Comparison of ENCODE assay signal across 8 cellular contexts in the genomic region with DNA sequence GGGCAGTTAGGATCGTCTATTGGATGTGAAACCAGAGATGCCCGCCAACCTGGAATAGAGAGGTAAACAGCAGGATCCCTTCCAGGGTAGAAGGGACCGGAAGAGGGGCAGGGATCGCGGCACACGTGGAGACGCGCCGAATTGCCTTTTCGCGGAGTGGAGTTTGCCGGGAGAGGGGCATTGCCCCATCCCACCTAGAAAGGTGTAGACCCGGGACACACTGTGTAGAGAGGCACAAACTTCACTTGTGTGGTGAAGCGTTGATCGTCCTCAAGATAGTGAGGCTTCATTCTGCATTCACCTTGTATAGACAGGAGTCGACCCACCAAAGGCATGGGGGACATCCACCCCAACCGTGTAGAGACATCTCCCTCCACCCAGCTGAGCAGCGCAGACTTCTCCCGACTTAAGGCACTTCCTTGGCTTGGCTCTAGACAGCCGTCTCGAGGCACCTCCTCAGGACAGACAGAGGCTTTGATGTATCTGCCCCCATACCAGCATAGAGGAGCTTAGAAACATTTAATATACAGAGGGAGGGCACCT. TPM values are rescaled to one million over a fixed set of nuclear protein-coding genes. Genes with fewer than 3 reads are reported as not detected.
A peak's percentile ranks its signal among the peaks of the same experiment; 100 is the strongest.
DNase-seq lines count a peak whose midpoint lies in the region; ATAC-seq and TF ChIP-seq lines count a peak whose summit lies in the region.

No MANE protein-coding gene starts in this region.

- peaks cover 0 to 2% of the 10 kb centered on the region in 2 experiments for H3K9me3 ChIP-seq in CD4-positive, CD25-positive, alpha-beta regulatory T cell (ENCODE audit: control insufficient read depth in 2 of 2, low read length in 2 of 2)
- H3K9me3 ChIP-seq in HUES6 (ENCODE audit: control insufficient read depth, insufficient read depth, low read depth, low read length) (peaks cover 8% of the 10 kb centered on the region; the same call in 1 of the 2 replicates), stomach smooth muscle (ENCODE audit: control insufficient read depth in 2 of 2, low read length in 2 of 2) (peaks cover 0 to 4% of the 10 kb centered on the region in 2 donors)

- H3K27me3 Mint-ChIP-seq in CD4-positive, CD25-positive, alpha-beta regulatory T cell, result no peaks in the 10 kb centered on the region

- peak overlapping the region; percentile 95 for H3K4me3 ChIP-seq in CD4-positive, CD25-positive, alpha-beta regulatory T cell (ENCODE audit: low read depth, low read length)
- H3K4me3 ChIP-seq in HUES6 (ENCODE audit: low read depth, low read length) (peak overlapping the region; percentile 96), astrocyte of the cerebellum (ENCODE audit: low read depth, low read length) (peak overlapping the region; percentile 82), stomach smooth muscle (ENCODE audit: low read length in 2 of 2) (peak overlapping the region; percentile 87 to 99)

- H3K27me3 ChIP-seq in CD4-positive, CD25-positive, alpha-beta regulatory T cell (ENCODE audit: control insufficient read depth, insufficient read depth, low read length), result no peaks in the 10 kb centered on the region
- no peaks in the 10 kb centered on the region for H3K27me3 ChIP-seq in HUES6 (ENCODE audit: control insufficient read depth, insufficient read depth, low read length)
- no peaks in the 10 kb centered on the region for H3K27me3 ChIP-seq in layer of hippocampus (ENCODE audit: control insufficient read depth, insufficient read depth, low read length)
- H3K27me3 ChIP-seq in stomach smooth muscle (ENCODE audit: control insufficient read depth in 1 of 2, insufficient read depth in 2 of 2, low read length in 2 of 2), result peaks cover 0 to 7% of the 10 kb centered on the region in 2 donors

- in situ Hi-C loops in astrocyte of the cerebellum (cut with HindIII; ENCODE audit: low sequenced_read_pairs), result no loop called here

- H3K36me3 ChIP-seq in CD4-positive, CD25-positive, alpha-beta regulatory T cell (ENCODE audit: control insufficient read depth, insufficient read depth, low read length), result peaks cover 6% of the 10 kb centered on the region
- H3K36me3 ChIP-seq in HUES6 (ENCODE audit: control insufficient read depth, insufficient read depth, low read length), result peaks cover 26% of the 10 kb centered on the region
- H3K36me3 ChIP-seq in stomach smooth muscle (ENCODE audit: control insufficient read depth in 2 of 2, insufficient read depth in 2 of 2, low read length in 2 of 2), result no peaks in the 10 kb centered on the region

- peak overlapping the region; percentile 83 for H3K27ac ChIP-seq in CD4-positive, CD25-positive, alpha-beta regulatory T cell (ENCODE audit: insufficient read depth, low read length, poor library complexity, severe bottlenecking)
- H3K27ac ChIP-seq in HUES6 (ENCODE audit: low read depth, low read length) (peak overlapping the region; percentile 27; the same call in 1 of the 2 replicates), layer of hippocampus (ENCODE audit: low read depth, low read length) (peak overlapping the region; percentile 35), stomach smooth muscle (ENCODE audit: low read length) (peak overlapping the region; percentile 31)

- H3K27ac Mint-ChIP-seq in CD4-positive, CD25-positive, alpha-beta regulatory T cell, result peak overlapping the region; percentile 96 to 98 (median 97)

- H3K9me3 Mint-ChIP-seq in CD4-positive, CD25-positive, alpha-beta regulatory T cell, result peaks cover 0 to 4% (median 0%) of the 10 kb centered on the region in 7 donors

- H3K9ac ChIP-seq in HUES6 (ENCODE audit: low read length) (peak overlapping the region; percentile 96), stomach smooth muscle (ENCODE audit: low read length in 2 of 2) (peak overlapping the region; percentile 84 to 88)

- peak; percentile 6 to 8 for ATAC-seq in CD4-positive, CD25-positive, alpha-beta regulatory T cell (ENCODE audit: low read depth in 2 of 2)
- ATAC-seq in GM19455 (IDR thresholded peaks at IDR 0.05; ENCODE audit: unreplicated experiment), result peak; percentile 23

- H3K4me1 ChIP-seq in CD4-positive, CD25-positive, alpha-beta regulatory T cell (ENCODE audit: control insufficient read depth, insufficient read depth, low read length, poor library complexity, severe bottlenecking), result peaks cover 20% of the 10 kb centered on the region
- peaks cover 10% of the 10 kb centered on the region; the same call in 1 of the 2 replicates for H3K4me1 ChIP-seq in HUES6 (ENCODE audit: control insufficient read depth, insufficient read depth, low read length)
- peaks cover 12% of the 10 kb centered on the region for H3K4me1 ChIP-seq in stomach smooth muscle (ENCODE audit: control insufficient read depth, insufficient read depth, low read length)

- H3K36me3 Mint-ChIP-seq in CD4-positive, CD25-positive, alpha-beta regulatory T cell, result peaks cover 11% of the 10 kb centered on the region

- peak in 1 of 3 donors; percentile 24 for DNase-seq in CD4-positive, CD25-positive, alpha-beta regulatory T cell
- DNase-seq in astrocyte of the cerebellum (ENCODE audit: low read depth) (no peak), cerebellum (ENCODE audit: low spot score) (no peak), HuH-7 (ENCODE audit: low spot score) (no peak)

- peak overlapping the region; percentile 95 to 98 (median 98) for H3K4me3 Mint-ChIP-seq in CD4-positive, CD25-positive, alpha-beta regulatory T cell

- peaks cover 7 to 49% (median 18%) of the 10 kb centered on the region in 4 donors for H3K4me1 Mint-ChIP-seq in CD4-positive, CD25-positive, alpha-beta regulatory T cell

- no peak for TF ChIP-seq CTCF in astrocyte of the cerebellum (IDR thresholded peaks at IDR 0.05; ENCODE audit: low read depth, low read length, missing control alignments)

RNA-seq across cellular contexts. Expression of gene GNL3L, which starts 0.4 kb away (rescaled TPM):
- total RNA-seq in CD4-positive, CD25-positive, alpha-beta regulatory T cell, result 38.5 TPM
- polyA plus RNA-seq in CD4-positive, CD25-positive, alpha-beta regulatory T cell, result 10 to 100 TPM; 21.7 to 27.1 (median 23.5) TPM
- 20.8 TPM for total RNA-seq in cerebellum

RNA-seq across cellular contexts. Expression of gene FGD1, which starts 34.4 kb away (rescaled TPM):
- not detected for total RNA-seq in CD4-positive, CD25-positive, alpha-beta regulatory T cell
- polyA plus RNA-seq in CD4-positive, CD25-positive, alpha-beta regulatory T cell, result 1 to 10 TPM in 1 of 4 donors, under 1 TPM in 3; 0.76 to 1.0 (median 0.85) TPM
- total RNA-seq in cerebellum, result 10.3 TPM

Comparison
In these comparisons a context has a peak if more than half of its experiments do, and no peak if none do; other contexts are left out.
1. H3K27ac ChIP-seq: peak in every context shown above with its lines; median percentile 83 in CD4-positive, CD25-positive, alpha-beta regulatory T cell; 35 in layer of hippocampus; 31 in stomach smooth muscle; 27 in HUES6.
2. RNA of gene FGD1, which starts 34.4 kb away (total RNA-seq): 10.3 TPM in cerebellum (single experiment); not detected in CD4-positive, CD25-positive, alpha-beta regulatory T cell (single experiment); every median in the first group is over 10 times any median in the second.
3. Peak in every context shown above with its lines, with median percentiles within 50 percentile points of each other: H3K4me3 ChIP-seq.